Comparison of ENCODE assay signal across 2 cellular contexts in genomic region chr1:100750002-100750885, GRCh38.
TF ChIP-seq lines count a peak whose summit lies in the region.

No MANE protein-coding gene starts in this region.

TF ChIP-seq in HepG2, 621 proteins besides CTCF, POLR2A, EP300 and RAD21 (continues in another document):
- TF ChIP-seq HMGXB4 (CRISPR knock-in tag; IDR thresholded peaks at IDR 0.05; ENCODE audit: borderline replicate concordance in 1 of 2, low read depth in 1 of 2) (no peak), ATF7 (IDR thresholded peaks at IDR 0.05) (peak; percentile 82), ATF7 (CRISPR knock-in tag; IDR thresholded peaks at IDR 0.05) (no peak), EED (CRISPR knock-in tag; IDR thresholded peaks at IDR 0.05) (no peak), KLF6 (CRISPR knock-in tag; IDR thresholded peaks at IDR 0.05) (no peak), NR1H2 (CRISPR knock-in tag; IDR thresholded peaks at IDR 0.05; ENCODE audit: borderline replicate concordance, low read depth) (no peak), TFDP1 (CRISPR knock-in tag; IDR thresholded peaks at IDR 0.05; ENCODE audit: borderline replicate concordance) (no peak), ZNF318 (CRISPR knock-in tag; IDR thresholded peaks at IDR 0.05) (no peak), ZNF253 (CRISPR knock-in tag; IDR thresholded peaks at IDR 0.05; ENCODE audit: borderline replicate concordance) (no peak), ARID3A (IDR thresholded peaks at IDR 0.05; ENCODE audit: low read depth, low read length) (no peak), ZSCAN9 (CRISPR knock-in tag; IDR thresholded peaks at IDR 0.05; ENCODE audit: borderline replicate concordance) (no peak)

TF ChIP-seq in K562, 482 proteins besides CTCF, POLR2A, EP300 and RAD21 (continues in another document):
- peak; percentile 69; the same call in 1 of the 2 replicates for TF ChIP-seq NFE2L1 (tag; IDR thresholded peaks at IDR 0.05; ENCODE audit: borderline replicate concordance, low read depth)
- TF ChIP-seq ZNF232 (CRISPR knock-in tag; IDR thresholded peaks at IDR 0.05): no peak
- no peak for TF ChIP-seq HOMEZ (CRISPR knock-in tag; IDR thresholded peaks at IDR 0.05)
- peak; percentile 89 for TF ChIP-seq MAFG (tag; conservative IDR thresholded peaks at IDR 0.05)
- no peak for TF ChIP-seq HES1 (IDR thresholded peaks at IDR 0.05; ENCODE audit: low read depth)
- TF ChIP-seq HLTF (IDR thresholded peaks at IDR 0.05): no peak
- no peak for TF ChIP-seq ZNF239 (CRISPR knock-in tag; IDR thresholded peaks at IDR 0.05)
- no peak for TF ChIP-seq ID3 (CRISPR knock-in tag; IDR thresholded peaks at IDR 0.05)
- no peak for TF ChIP-seq ID3 (tag; IDR thresholded peaks at IDR 0.05)
- no peak for TF ChIP-seq EWSR1 (IDR thresholded peaks at IDR 0.05; ENCODE audit: borderline replicate concordance, low read depth, partially characterized antibody)
- no peak for TF ChIP-seq DIDO1 (tag; IDR thresholded peaks at IDR 0.05; ENCODE audit: low read depth)
- TF ChIP-seq DEAF1 (CRISPR knock-in tag; IDR thresholded peaks at IDR 0.05): peak; percentile 52; the same call in 1 of the 2 replicates
- TF ChIP-seq SMC3 (conservative IDR thresholded peaks at IDR 0.05; ENCODE audit: insufficient read depth, low read depth, low read length): peak; percentile 31; the same call in 1 of the 2 replicates
- no peak for TF ChIP-seq NR2F6 (CRISPR knock-in tag; IDR thresholded peaks at IDR 0.05)
- no peak for TF ChIP-seq PHB2 (IDR thresholded peaks at IDR 0.05; ENCODE audit: low read depth)
- peak; percentile 73 for TF ChIP-seq ZNF316 (IDR thresholded peaks at IDR 0.05)
- peak; percentile 75 for TF ChIP-seq ZBTB33 (CRISPR knock-in tag; IDR thresholded peaks at IDR 0.05)
- TF ChIP-seq TCF7L2 (IDR thresholded peaks at IDR 0.05; ENCODE audit: low read depth, low read length): no peak
- TF ChIP-seq BCL6 (CRISPR knock-in tag; IDR thresholded peaks at IDR 0.05): no peak
- peak; percentile 62; the same call in 1 of the 2 replicates for TF ChIP-seq MAFK (IDR thresholded peaks at IDR 0.05; ENCODE audit: low read length)
- TF ChIP-seq POLR2G (IDR thresholded peaks at IDR 0.05; ENCODE audit: low read depth, low read length): no peak
- no peak for TF ChIP-seq SREBF2 (CRISPR knock-in tag; IDR thresholded peaks at IDR 0.05)
- TF ChIP-seq UBTF (IDR thresholded peaks at IDR 0.05; ENCODE audit: borderline replicate concordance in 1 of 2, low read depth in 2 of 2, low read length in 2 of 2): no peak
- no peak for TF ChIP-seq GTF3C2 (IDR thresholded peaks at IDR 0.05; ENCODE audit: borderline replicate concordance, extremely low read depth, insufficient read length)
- TF ChIP-seq NFYB (IDR thresholded peaks at IDR 0.05; ENCODE audit: extremely low read depth, insufficient read length): no peak
- TF ChIP-seq OTX1 (CRISPR knock-in tag; IDR thresholded peaks at IDR 0.05): no peak
- TF ChIP-seq ZNF134 (CRISPR knock-in tag; conservative IDR thresholded peaks at IDR 0.05): no peak
- TF ChIP-seq ATF3 (IDR thresholded peaks at IDR 0.05): peak; percentile 72
- no peak for TF ChIP-seq ATF3 (CRISPR knock-in tag; conservative IDR thresholded peaks at IDR 0.05)
- TF ChIP-seq ETS1 (conservative IDR thresholded peaks at IDR 0.05; ENCODE audit: control insufficient read depth, low read depth, low read length): no peak
- no peak for TF ChIP-seq ZNF133 (CRISPR knock-in tag; IDR thresholded peaks at IDR 0.05)
- no peak for TF ChIP-seq ZBTB5 (IDR thresholded peaks at IDR 0.05)
- TF ChIP-seq MEF2A (IDR thresholded peaks at IDR 0.05; ENCODE audit: control insufficient read depth, low read depth, low read length): no peak
- TF ChIP-seq NFE2 (IDR thresholded peaks at IDR 0.05; ENCODE audit: low read depth): peak; percentile 57
- peak; percentile 75 for TF ChIP-seq MAFF (IDR thresholded peaks at IDR 0.05; ENCODE audit: low read length)
- peak; percentile 69 for TF ChIP-seq C11orf30 (IDR thresholded peaks at IDR 0.05; ENCODE audit: low read depth)
- TF ChIP-seq RNF219 (CRISPR knock-in tag; IDR thresholded peaks at IDR 0.05): no peak
